In genomic region chr1:9630331-9631081, GRCh38 we compare ENCODE assay signal across 13 cellular contexts. TPM values are rescaled to one million over a fixed set of nuclear protein-coding genes. Genes with fewer than 3 reads are reported as not detected.
DNase-seq lines count a peak whose midpoint lies in the region; ATAC-seq and TF ChIP-seq lines count a peak whose summit lies in the region.
"Had no signal": no experiment of that assay in that cellular context is flagged by ENCODE, and none has a peak within 500 bp of the region (broad histone marks: within the 10 kb centered on the region; RNA-seq: fewer than 3 reads in every experiment).

No MANE protein-coding gene starts in this region.

- no peaks in the 10 kb centered on the region for H3K36me3 ChIP-seq in DOHH2 (ENCODE audit: control insufficient read depth, low read length)

- peak overlapping the region; percentile 78 for H3K4me3 ChIP-seq in DOHH2 (ENCODE audit: low read length)
- H3K4me3 ChIP-seq: lung had no signal

- peaks cover 58% of the 10 kb centered on the region for H3K4me1 Mint-ChIP-seq in activated T-helper 2 cell treated with anti-CD3 and anti-CD28 coated beads, Interferon-gamma antibody, Interleukin-2, Interleukin-4, amounts not matched to agents 10 μg/mL and 5 μg/mL and 100 μg/mL, durations not matched to agents 14 hours and 24 hours and 36 hours (ENCODE audit: low read depth)
- peaks cover 50 to 61% of the 10 kb centered on the region in 2 donors for H3K4me1 Mint-ChIP-seq in natural killer cell treated with Interleukin-12 subunit alpha and Interleukin-12 subunit beta and Interleukin-15 and Interleukin-18, amount 100 ng/mL, for 72 hours (ENCODE audit: low read depth in 2 of 2)

- intact Hi-C loops in activated T-helper 2 cell treated with anti-CD3 and anti-CD28 coated beads, Interferon-gamma antibody, Interleukin-2, Interleukin-4, amounts not matched to agents 10 μg/mL and 5 μg/mL and 100 μg/mL, durations not matched to agents 14 hours and 24 hours and 36 hours (cut with micrococcal nuclease), result no loop called here

- H3K27me3 ChIP-seq in DOHH2 (ENCODE audit: control insufficient read depth, low read length), result no peaks in the 10 kb centered on the region

- H3K9me3 Mint-ChIP-seq in activated T-helper 2 cell treated with anti-CD3 and anti-CD28 coated beads, Interferon-gamma antibody, Interleukin-2, Interleukin-4, amounts not matched to agents 10 μg/mL and 5 μg/mL and 100 μg/mL, durations not matched to agents 14 hours and 24 hours and 36 hours, result no peaks in the 10 kb centered on the region
- H3K9me3 Mint-ChIP-seq in natural killer cell treated with Interleukin-12 subunit alpha and Interleukin-12 subunit beta and Interleukin-15 and Interleukin-18, amount 100 ng/mL, for 72 hours, result no peaks in the 10 kb centered on the region

- peaks cover 55% of the 10 kb centered on the region for H3K36me3 Mint-ChIP-seq in activated T-helper 2 cell treated with anti-CD3 and anti-CD28 coated beads, Interferon-gamma antibody, Interleukin-2, Interleukin-4, amounts not matched to agents 10 μg/mL and 5 μg/mL and 100 μg/mL, durations not matched to agents 14 hours and 24 hours and 36 hours (ENCODE audit: low read depth)
- peaks cover 10% of the 10 kb centered on the region for H3K36me3 Mint-ChIP-seq in natural killer cell treated with Interleukin-12 subunit alpha and Interleukin-12 subunit beta and Interleukin-15 and Interleukin-18, amount 100 ng/mL, for 72 hours

- H3K27ac ChIP-seq in DOHH2 (ENCODE audit: low read depth, low read length), result peak overlapping the region; percentile 69

- in situ Hi-C loops in KBM-7 (cut with MboI; ENCODE audit: low pct_unique_long_range_greater_than_20kb, low sequenced_read_pairs), result no loop called here

- peak overlapping the region; percentile 96 for H3K27ac Mint-ChIP-seq in activated T-helper 2 cell treated with anti-CD3 and anti-CD28 coated beads, Interferon-gamma antibody, Interleukin-2, Interleukin-4, amounts not matched to agents 10 μg/mL and 5 μg/mL and 100 μg/mL, durations not matched to agents 14 hours and 24 hours and 36 hours
- H3K27ac Mint-ChIP-seq in natural killer cell treated with Interleukin-12 subunit alpha and Interleukin-12 subunit beta and Interleukin-15 and Interleukin-18, amount 100 ng/mL, for 72 hours, result peak overlapping the region; percentile 89 to 96

- H3K4me3 Mint-ChIP-seq in activated T-helper 2 cell treated with anti-CD3 and anti-CD28 coated beads, Interferon-gamma antibody, Interleukin-2, Interleukin-4, amounts not matched to agents 10 μg/mL and 5 μg/mL and 100 μg/mL, durations not matched to agents 14 hours and 24 hours and 36 hours (ENCODE audit: low read depth), result peak overlapping the region; percentile 96
- peak overlapping the region; percentile 98 for H3K4me3 Mint-ChIP-seq in natural killer cell treated with Interleukin-12 subunit alpha and Interleukin-12 subunit beta and Interleukin-15 and Interleukin-18, amount 100 ng/mL, for 72 hours

- no peak for ATAC-seq in natural killer cell treated with Interleukin-12 subunit alpha and Interleukin-12 subunit beta and Interleukin-15 and Interleukin-18, amount 100 ng/mL, for 72 hours

- H3K4me1 ChIP-seq in DOHH2 (ENCODE audit: control insufficient read depth, low read length), result peaks cover 55% of the 10 kb centered on the region

- peak overlapping the region; percentile 90 for H3K4me2 ChIP-seq in DOHH2 (ENCODE audit: low read length)
- H3K4me2 ChIP-seq: SK-N-SH had no signal

- H3K9me3 ChIP-seq in DOHH2 (ENCODE audit: control insufficient read depth, insufficient read depth, low read length), result no peaks in the 10 kb centered on the region
- H3K9me3 ChIP-seq: SK-N-SH had no signal

- H3K27me3 Mint-ChIP-seq in activated T-helper 2 cell treated with anti-CD3 and anti-CD28 coated beads, Interferon-gamma antibody, Interleukin-2, Interleukin-4, amounts not matched to agents 10 μg/mL and 5 μg/mL and 100 μg/mL, durations not matched to agents 14 hours and 24 hours and 36 hours (ENCODE audit: low read depth), result no peaks in the 10 kb centered on the region
- no peaks in the 10 kb centered on the region for H3K27me3 Mint-ChIP-seq in natural killer cell treated with Interleukin-12 subunit alpha and Interleukin-12 subunit beta and Interleukin-15 and Interleukin-18, amount 100 ng/mL, for 72 hours

- H3K9me2 ChIP-seq in DOHH2 (replicated peaks; ENCODE audit: control insufficient read depth, low read length), result no peaks in the 10 kb centered on the region
- H3K9me2 ChIP-seq: SK-N-SH had no signal

- no peaks in the 10 kb centered on the region for H4K20me1 ChIP-seq in DOHH2 (ENCODE audit: control insufficient read depth, insufficient read depth, low read depth, low read length)

- peaks cover 5% of the 10 kb centered on the region; the same call in 1 of the 2 replicates for H3K79me2 ChIP-seq in DOHH2 (ENCODE audit: control insufficient read depth, low read length)

- H3F3A ChIP-seq in DOHH2 (ENCODE audit: control insufficient read depth, insufficient read depth), result no peaks in the 10 kb centered on the region; the same call in 1 of the 2 replicates

- TF ChIP-seq CTCF in DOHH2 (IDR thresholded peaks at IDR 0.05; ENCODE audit: low read depth, low read length, poor library complexity, severe bottlenecking), result no peak

- peak; percentile 32 for DNase-seq in KBM-7
- DNase-seq in activated T-helper 2 cell treated with anti-CD3 and anti-CD28 coated beads, Interferon-gamma antibody, Interleukin-2, Interleukin-4, amounts not matched to agents 10 μg/mL and 5 μg/mL and 100 μg/mL, durations not matched to agents 14 hours and 24 hours and 36 hours (ENCODE audit: low spot score), result peak; percentile 19
- DNase-seq in natural killer cell treated with Interleukin-12 subunit alpha and Interleukin-12 subunit beta and Interleukin-15 and Interleukin-18, amount 100 ng/mL, for 72 hours (ENCODE audit: low spot score), result peak; percentile 57
- no peak for DNase-seq in NCI-H748 treated with DMSO at 0.1 percent for 48 hours (lab: John Stamatoyannopoulos, UW)
- no peak for DNase-seq in OCI-M2 (lab: John Stamatoyannopoulos, UW; ENCODE audit: unreplicated experiment)
- DNase-seq in activated CD4-positive, CD25-positive, alpha-beta regulatory T cell (lab: John Stamatoyannopoulos, UW), result no peak
- no peak for DNase-seq in NCI-H345 treated with DMSO at 0.1 percent for 48 hours (lab: John Stamatoyannopoulos, UW; ENCODE audit: unreplicated experiment)
- DNase-seq: DMS53, glutamatergic neuron, NCI-H446, SK-N-SH had no signal

RNA-seq across cellular contexts. Expression of gene PIK3CD, which starts 21.0 kb away (rescaled TPM):
- 184 and 189 TPM in 2 replicates for total RNA-seq in activated T-helper 2 cell treated with anti-CD3 and anti-CD28 coated beads, Interferon-gamma antibody, Interleukin-2, Interleukin-4, amounts not matched to agents 10 μg/mL and 5 μg/mL and 100 μg/mL, durations not matched to agents 14 hours and 24 hours and 36 hours
- total RNA-seq in natural killer cell treated with Interleukin-12 subunit alpha and Interleukin-12 subunit beta and Interleukin-15 and Interleukin-18, amount 100 ng/mL, for 72 hours, result 100 to 1,000 TPM; 273 to 444 TPM

RNA-seq across cellular contexts. Expression of gene TMEM201, which starts 41.8 kb away (rescaled TPM):
- total RNA-seq in activated T-helper 2 cell treated with anti-CD3 and anti-CD28 coated beads, Interferon-gamma antibody, Interleukin-2, Interleukin-4, amounts not matched to agents 10 μg/mL and 5 μg/mL and 100 μg/mL, durations not matched to agents 14 hours and 24 hours and 36 hours, result 30.8 and 31.6 TPM in 2 replicates
- total RNA-seq in natural killer cell treated with Interleukin-12 subunit alpha and Interleukin-12 subunit beta and Interleukin-15 and Interleukin-18, amount 100 ng/mL, for 72 hours, result 10 to 100 TPM; 16.5 to 51.0 TPM

Comparison
In these comparisons a context has a peak if more than half of its experiments do, and no peak if none do; other contexts are left out.
1. DNase-seq: peak in KBM-7 (single experiment), activated T-helper 2 cell treated with anti-CD3 and anti-CD28 coated beads, Interferon-gamma antibody, Interleukin-2, Interleukin-4, amounts not matched to agents 10 μg/mL and 5 μg/mL and 100 μg/mL, durations not matched to agents 14 hours and 24 hours and 36 hours (single experiment) and natural killer cell treated with Interleukin-12 subunit alpha and Interleukin-12 subunit beta and Interleukin-15 and Interleukin-18, amount 100 ng/mL, for 72 hours (single experiment); none in NCI-H748 treated with DMSO at 0.1 percent for 48 hours (single experiment), OCI-M2 (single experiment), activated CD4-positive, CD25-positive, alpha-beta regulatory T cell (0 of 4) and NCI-H345 treated with DMSO at 0.1 percent for 48 hours (single experiment).